In genomic region chr17:47884427-47884740, GRCh38 we compare ENCODE assay signal across 18 cellular contexts. TPM values are rescaled to one million over a fixed set of nuclear protein-coding genes. Genes with fewer than 3 reads are reported as not detected.
DNase-seq lines count a peak whose midpoint lies in the region; ATAC-seq, FAIRE-seq and TF ChIP-seq lines count a peak whose summit lies in the region.
"Had no signal": no experiment of that assay in that cellular context is flagged by ENCODE, and none has a peak within 500 bp of the region (broad histone marks: within the 10 kb centered on the region; RNA-seq: fewer than 3 reads in every experiment).

No MANE protein-coding gene starts in this region.

- no peaks in the 10 kb centered on the region for H3K27me3 ChIP-seq in Caco-2 (replicated peaks; ENCODE audit: control insufficient read depth, insufficient read depth, low read length)
- no peaks in the 10 kb centered on the region for H3K27me3 ChIP-seq in prostate gland (replicated peaks; ENCODE audit: insufficient read depth)
- H3K27me3 ChIP-seq in pancreas = no peaks in the 10 kb centered on the region

- CTCF ChIA-PET in Caco-2 (lab: Charles Lee) (interaction anchor here (0.8 to 15.7 kb wide), 15 partner anchors 8 to 151 kb away, joined by 3 to 904 read pairs (median 5); partner anchors contain the start of genes CDK5RAP3, LRRC46, MRPL10 and OSBPL7), RWPE1 (lab: Yijun Ruan, JAX) (interaction anchor here (2.6 to 6.1 kb wide), 2 partner anchors 37 to 43 kb away, joined by 15 to 78 read pairs; partner anchors contain the start of gene SCRN2)

- H3K4me3 Mint-ChIP-seq in Caco-2 (ENCODE audit: unreplicated experiment) = peak overlapping the region; percentile 62
- H3K4me3 Mint-ChIP-seq in mesothelial cell of epicardium = peak overlapping the region; percentile 28
- H3K4me3 Mint-ChIP-seq in natural killer cell = no peak overlapping the region
- H3K4me3 Mint-ChIP-seq: CD4-positive, alpha-beta T cell had no signal

- POLR2A ChIA-PET in Caco-2 (lab: Charles Lee) (interaction anchor here (0.5 to 3.5 kb wide), 12 partner anchors 11 to 915 kb away, joined by 3 to 37 read pairs (median 6); partner anchors contain the start of genes LRRC46, MRPL10, NFE2L1 and PNPO), RWPE1 (lab: Yijun Ruan, JAX; ENCODE audit: low non-redundant PET) (no interaction called here)

- no peak for TF ChIP-seq CTCF in Caco-2 (IDR thresholded peaks at IDR 0.05; ENCODE audit: insufficient read depth in 1 of 2, low read depth in 1 of 2, low read length in 1 of 2, severe bottlenecking in 1 of 2, unreplicated experiment in 1 of 2)
- no peak for TF ChIP-seq CTCF in RWPE1 (conservative IDR thresholded peaks at IDR 0.05; ENCODE audit: low read depth)
- no peak for TF ChIP-seq CTCF in mesothelial cell of epicardium (IDR thresholded peaks at IDR 0.05; ENCODE audit: unreplicated experiment)
- no peak for TF ChIP-seq CTCF in prostate gland (IDR thresholded peaks at IDR 0.05)
- no peak for TF ChIP-seq CTCF in pancreas (IDR thresholded peaks at IDR 0.05)
- TF ChIP-seq CTCF in natural killer cell (IDR thresholded peaks at IDR 0.05) = no peak

- no peak for TF ChIP-seq POLR2A in prostate gland (IDR thresholded peaks at IDR 0.05)

- peaks cover 7% of the 10 kb centered on the region for H3K36me3 Mint-ChIP-seq in Caco-2 (ENCODE audit: insufficient read depth, unreplicated experiment)
- no peaks in the 10 kb centered on the region for H3K36me3 Mint-ChIP-seq in mesothelial cell of epicardium
- no peaks in the 10 kb centered on the region for H3K36me3 Mint-ChIP-seq in natural killer cell

- H3K27ac ChIP-seq in RWPE1 (peak overlapping the region; percentile 67), prostate gland (peak overlapping the region; percentile 4 to 59), pancreas (no peak overlapping the region)

- H3K4me3 ChIP-seq in Caco-2 (ENCODE audit: low read depth, low read length) = no peak overlapping the region
- no peak overlapping the region for H3K4me3 ChIP-seq in prostate gland
- H3K4me3 ChIP-seq in pancreas = no peak overlapping the region
- H3K4me3 ChIP-seq: HAP-1 had no signal

- intact Hi-C loops in Caco-2 (cut with micrococcal nuclease; ENCODE audit: unreplicated experiment) (loop anchor here (1.0 to 2.0 kb wide), 2 partner anchors 14 to 33 kb away; partner anchors contain the start of gene SP6), prostate gland (cut with DNase I) (no loop called here), pancreas (cut with DNase I) (no loop called here), natural killer cell (cut with micrococcal nuclease) (no loop called here)

- H3K27ac Mint-ChIP-seq in Caco-2 (ENCODE audit: unreplicated experiment) (peak overlapping the region; percentile 1), mesothelial cell of epicardium (peak overlapping the region; percentile 91), natural killer cell (no peak overlapping the region)
- H3K27ac Mint-ChIP-seq: CD4-positive, alpha-beta T cell had no signal

- H3K27me3 Mint-ChIP-seq in Caco-2 (ENCODE audit: insufficient read depth, unreplicated experiment) = no peaks in the 10 kb centered on the region
- H3K27me3 Mint-ChIP-seq in mesothelial cell of epicardium (ENCODE audit: low read depth) = no peaks in the 10 kb centered on the region
- peaks cover 0 to 4% of the 10 kb centered on the region in 2 donors for H3K27me3 Mint-ChIP-seq in natural killer cell (ENCODE audit: low read depth in 2 of 2)
- H3K27me3 Mint-ChIP-seq: CD4-positive, alpha-beta T cell had no signal

- BruUV-seq in Caco-2 (replicated peaks; lab: Mats Ljungman, UMichigan) = no TSS peak

- peaks cover 30% of the 10 kb centered on the region for H3K4me1 Mint-ChIP-seq in Caco-2 (ENCODE audit: low read depth, unreplicated experiment)
- peaks cover 52% of the 10 kb centered on the region for H3K4me1 Mint-ChIP-seq in mesothelial cell of epicardium
- H3K4me1 Mint-ChIP-seq in natural killer cell = peaks cover 0 to 6% of the 10 kb centered on the region in 2 donors

- FAIRE-seq in pancreas (lab: Jason Lieb, UNC) = no peak
- FAIRE-seq: GM12892, GM19239, HTR-8/SVneo had no signal

- H3K4me1 ChIP-seq in Caco-2 = peaks cover 52% of the 10 kb centered on the region
- peaks cover 15% of the 10 kb centered on the region for H3K4me1 ChIP-seq in prostate gland (replicated peaks)
- H3K4me1 ChIP-seq in pancreas = no peaks in the 10 kb centered on the region
- H3K4me1 ChIP-seq: HAP-1 had no signal

- H3K9me3 Mint-ChIP-seq in Caco-2 (ENCODE audit: unreplicated experiment) (no peaks in the 10 kb centered on the region), mesothelial cell of epicardium (no peaks in the 10 kb centered on the region), natural killer cell (no peaks in the 10 kb centered on the region)
- H3K9me3 Mint-ChIP-seq: CD4-positive, alpha-beta T cell had no signal

- DNase-seq in Caco-2 (no peak), RWPE1 (ENCODE audit: low spot score) (no peak), mesothelial cell of epicardium (ENCODE audit: low spot score in 2 of 2, unreplicated experiment in 2 of 2) (no peak), prostate gland (ENCODE audit: low spot score) (no peak), occipital lobe (lab: John Stamatoyannopoulos, UW) (no peak), pancreas (no peak), natural killer cell (no peak)
- DNase-seq: DND-41, GDM1, NCI-H1092, NCI-H345, SHP77 had no signal

- WGBS in prostate gland = 23% methylated on average over 5 of the region's 5 CpGs
- WGBS in pancreas, 2 donors = 43 to 44% methylated on average over 5 of the region's 5 CpGs

- no peaks in the 10 kb centered on the region for H3K9me3 ChIP-seq in Caco-2
- no peaks in the 10 kb centered on the region for H3K9me3 ChIP-seq in prostate gland
- H3K9me3 ChIP-seq in pancreas = no peaks in the 10 kb centered on the region
- H3K9me3 ChIP-seq: HAP-1 had no signal

- H3K36me3 ChIP-seq in Caco-2 (ENCODE audit: control insufficient read depth, insufficient read depth, low read length) (no peaks in the 10 kb centered on the region), prostate gland (no peaks in the 10 kb centered on the region), pancreas (no peaks in the 10 kb centered on the region)
- H3K36me3 ChIP-seq: HAP-1 had no signal

- ATAC-seq in pancreas (no peak), HG02970 (IDR thresholded peaks at IDR 0.05; ENCODE audit: low FRiP score, unreplicated experiment) (no peak), natural killer cell (no peak)

RNA-seq across cellular contexts. Expression of gene SP2, which starts 11.7 kb away (rescaled TPM):
- 24.8 and 25.2 TPM in 2 replicates for total RNA-seq in Caco-2 (2022)
- 17.0 to 18.0 TPM (median 17.0 TPM) in 3 replicates for total RNA-seq in mesothelial cell of epicardium
- 10 to 100 TPM; 15.2 to 15.8 TPM for total RNA-seq in prostate gland
- total RNA-seq in occipital lobe = 0.31 TPM
- total RNA-seq in pancreas = 1 to 10 TPM; 5.2 to 8.8 (median 6.9) TPM
- 1 to 10 TPM; 5.5 to 8.5 TPM for polyA plus RNA-seq in pancreas
- total RNA-seq in natural killer cell = 10 to 100 TPM; 29.4 to 44.1 (median 33.1) TPM

RNA-seq across cellular contexts. Expression of gene SP6, which starts 33.4 kb away (rescaled TPM):
- 20.6 and 25.0 TPM in 2 replicates for total RNA-seq in Caco-2 (2022)
- 15.9 to 17.6 TPM (median 16.0 TPM) in 3 replicates for total RNA-seq in mesothelial cell of epicardium
- 1 to 10 TPM; 1.4 to 3.1 TPM for total RNA-seq in prostate gland
- total RNA-seq in occipital lobe = 0.16 TPM
- under 1 TPM; 0.12 to 0.56 (median 0.22) TPM for total RNA-seq in pancreas
- under 1 TPM; 0.16 to 0.27 TPM for polyA plus RNA-seq in pancreas
- total RNA-seq in natural killer cell = under 1 TPM in 2 of 3 donors, not detected in 1; 0.09 TPM

RNA-seq across cellular contexts. Expression of gene SCRN2, which starts 43.3 kb away (rescaled TPM):
- total RNA-seq in Caco-2 (2022) (73.6 and 80.8 TPM in 2 replicates), mesothelial cell of epicardium (49.7 to 50.7 TPM (median 50.7 TPM) in 3 replicates), prostate gland (10 to 100 TPM; 32.6 to 44.4 TPM), occipital lobe (17.8 TPM), pancreas (10 to 100 TPM; 12.6 to 24.3 (median 19.0) TPM), natural killer cell (10 to 100 TPM; 33.7 to 38.0 (median 35.7) TPM)
- polyA plus RNA-seq in pancreas = 10 to 100 TPM; 50.4 to 56.1 TPM

RNA-seq across cellular contexts. Expression of gene LRRC46, which starts 52.9 kb away (rescaled TPM):
- total RNA-seq in Caco-2 (2022) = 1.4 and 2.3 TPM in 2 replicates
- 0.16 TPM in 1 of 3 replicates, not detected in the others for total RNA-seq in mesothelial cell of epicardium
- total RNA-seq in prostate gland = 1 to 10 TPM; 1.1 to 4.9 TPM
- total RNA-seq in occipital lobe = not detected
- total RNA-seq in pancreas = under 1 TPM; 0.14 to 0.66 (median 0.38) TPM
- polyA plus RNA-seq in pancreas = 1 to 10 TPM in 1 of 2 donors, under 1 TPM in 1; 0.73 to 1.8 TPM
- total RNA-seq in natural killer cell = 1 to 10 TPM; 1.7 to 3.1 (median 2.7) TPM

RNA-seq across cellular contexts. Expression of gene MRPL10, which starts 53.0 kb away (rescaled TPM):
- total RNA-seq in Caco-2 (2022) (159 and 162 TPM in 2 replicates), mesothelial cell of epicardium (41.0 to 46.5 TPM (median 45.6 TPM) in 3 replicates), prostate gland (10 to 100 TPM; 46.6 to 47.0 TPM), occipital lobe (9.7 TPM), pancreas (10 to 100 TPM; 16.8 to 35.2 (median 25.1) TPM), natural killer cell (100 to 1,000 TPM; 106 to 232 (median 144) TPM)
- 10 to 100 TPM; 18.3 to 23.2 TPM for polyA plus RNA-seq in pancreas

Comparison
In these comparisons a context has a peak if more than half of its experiments do, and no peak if none do; other contexts are left out.
1. H3K27ac Mint-ChIP-seq: peak in Caco-2 (single experiment) and mesothelial cell of epicardium (single experiment); none in natural killer cell (0 of 2).
2. H3K27ac ChIP-seq: peak in RWPE1 (single experiment) and prostate gland (2 of 2); none in pancreas (0 of 4).